In the genomic region with DNA sequence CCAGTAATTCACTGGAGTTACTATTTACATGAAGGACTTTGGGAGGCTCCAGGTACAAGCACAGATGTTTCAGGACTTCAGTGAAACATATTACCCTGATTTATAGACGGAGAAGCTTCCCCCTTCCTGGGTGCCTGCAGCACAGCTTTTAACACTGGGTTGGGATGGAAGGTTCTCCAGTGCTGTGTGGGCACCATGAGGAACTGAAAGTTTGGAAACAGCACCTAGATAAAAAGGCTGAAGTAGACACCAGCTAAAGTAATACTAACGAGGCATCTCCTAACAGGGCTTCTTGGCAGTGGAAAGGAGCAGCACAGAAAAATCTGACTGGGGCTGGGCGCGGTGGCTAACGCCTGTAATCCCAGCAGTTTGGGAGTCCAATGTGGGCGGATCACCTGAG, we compare ENCODE assay signal across 24 cellular contexts.
"Had no signal": no experiment of that assay in that cellular context is flagged by ENCODE, and none has a peak within 500 bp of the region (broad histone marks: within the 10 kb centered on the region; RNA-seq: fewer than 3 reads in every experiment).

No MANE protein-coding gene starts in this region.

- H3K27ac ChIP-seq: esophagus muscularis mucosa, foreskin keratinocyte, lower lobe of right lung had no signal

- H3K27ac Mint-ChIP-seq: activated CD4-positive, alpha-beta T cell treated with anti-CD3 and anti-CD28 coated beads, Interleukin-2, amount 10 ng/mL, durations not matched to agents 24 days and 14 days; activated naive CD4-positive, alpha-beta T cell treated with anti-CD3 and anti-CD28 coated beads, Interleukin-2, amount 50 U/mL, for 24 hours; activated naive CD8-positive, alpha-beta T cell treated with anti-CD3 and anti-CD28 coated beads, Interleukin-2, amount 50 U/mL, for 24 hours; activated T-helper 2 cell treated with anti-CD3 and anti-CD28 coated beads, Interferon-gamma antibody, Interleukin-2, Interleukin-4, amounts not matched to agents 10 μg/mL and 5 μg/mL and 100 μg/mL, durations not matched to agents 14 hours and 24 hours and 36 hours; nephron had no signal

- H3K4me1 ChIP-seq: foreskin keratinocyte, lower lobe of right lung had no signal

- H3K27me3 ChIP-seq: foreskin keratinocyte, stomach had no signal

- H3K36me3 Mint-ChIP-seq: activated naive CD4-positive, alpha-beta T cell treated with anti-CD3 and anti-CD28 coated beads, Interleukin-2, amount 50 U/mL, for 24 hours had no signal

- H3K9me3 ChIP-seq: esophagus muscularis mucosa, lower lobe of right lung, stomach, tibial artery had no signal

- H3K36me3 ChIP-seq: esophagus muscularis mucosa, lower lobe of right lung, stomach, tibial artery had no signal

- H3K4me3 Mint-ChIP-seq: activated CD4-positive, alpha-beta memory T cell treated with anti-CD3 and anti-CD28 coated beads, Interleukin-2, amount 10 ng/mL, durations not matched to agents 7 days and 5 days; activated CD4-positive, alpha-beta T cell treated with anti-CD3 and anti-CD28 coated beads, Interleukin-2, amount 10 ng/mL, durations not matched to agents 24 days and 14 days; activated naive CD4-positive, alpha-beta T cell treated with anti-CD3 and anti-CD28 coated beads, Interleukin-2, amount 50 U/mL, for 24 hours; activated naive CD8-positive, alpha-beta T cell treated with anti-CD3 and anti-CD28 coated beads, Interleukin-2, amount 50 U/mL, for 24 hours; activated T-cell treated with anti-CD3 and anti-CD28 coated beads, Interleukin-2, amount 50 U/mL, for 4 hours; nephron had no signal

- DNase-seq: activated CD4-positive, alpha-beta memory T cell treated with anti-CD3 and anti-CD28 coated beads, Interleukin-2, amount 10 ng/mL, durations not matched to agents 7 days and 5 days; activated CD4-positive, alpha-beta T cell treated with anti-CD3 and anti-CD28 coated beads, Interleukin-2, amount 10 ng/mL, durations not matched to agents 24 days and 14 days; activated CD4-positive, CD25-positive, alpha-beta regulatory T cell treated with anti-CD3 and anti-CD28 coated beads, Interleukin-2, amount 50 U/mL, for 72 hours; activated naive CD8-positive, alpha-beta T cell treated with anti-CD3 and anti-CD28 coated beads, Interleukin-2, amount 50 U/mL, for 24 hours; activated T-cell treated with anti-CD3 and anti-CD28 coated beads, Interleukin-2, amount 50 U/mL, for 4 hours; amygdala; caudate nucleus; foreskin keratinocyte; kidney glomerular epithelial cell; lower lobe of right lung; mesendoderm; posterior cingulate gyrus; right cardiac atrium; stimulated activated CD4-positive, alpha-beta T cell treated with anti-CD3 and anti-CD28 coated beads, Interleukin-15, amount 100 ng/mL, for 24 hours; stimulated activated CD4-positive, alpha-beta T cell treated with anti-CD3 and anti-CD28 coated beads, Interleukin-2, amount 100 ng/mL, for 24 hours; stimulated activated naive B cell treated with anti-CD40 and anti-IgM and Interleukin-4, amounts not matched to agents 10 μg/mL and 1 μg/mL and 100 μg/mL, for 72 hours; stomach; T-helper 9 cell; tibial artery had no signal

- H3K9me3 Mint-ChIP-seq: activated CD4-positive, alpha-beta T cell treated with anti-CD3 and anti-CD28 coated beads, Interleukin-2, amount 10 ng/mL, durations not matched to agents 24 days and 14 days; activated naive CD4-positive, alpha-beta T cell treated with anti-CD3 and anti-CD28 coated beads, Interleukin-2, amount 50 U/mL, for 24 hours; activated naive CD8-positive, alpha-beta T cell treated with anti-CD3 and anti-CD28 coated beads, Interleukin-2, amount 50 U/mL, for 24 hours; activated T-cell treated with anti-CD3 and anti-CD28 coated beads, Interleukin-2, amount 50 U/mL, for 4 hours; nephron; stimulated activated naive B cell treated with anti-CD40 and anti-IgM and Interleukin-4, amounts not matched to agents 10 μg/mL and 1 μg/mL and 100 μg/mL, for 72 hours had no signal

- H3K4me3 ChIP-seq: esophagus muscularis mucosa, lower lobe of right lung, stomach, tibial artery had no signal

- ATAC-seq: activated T-cell treated with anti-CD3 and anti-CD28 coated beads, Interleukin-2, amount 50 U/mL, for 4 hours; foreskin keratinocyte; left lobe of liver had no signal

- H3K4me1 Mint-ChIP-seq: activated naive CD4-positive, alpha-beta T cell treated with anti-CD3 and anti-CD28 coated beads, Interleukin-2, amount 50 U/mL, for 24 hours had no signal

- H3K27me3 Mint-ChIP-seq: activated CD4-positive, alpha-beta memory T cell treated with anti-CD3 and anti-CD28 coated beads, Interleukin-2, amount 10 ng/mL, durations not matched to agents 7 days and 5 days; activated CD4-positive, alpha-beta T cell treated with anti-CD3 and anti-CD28 coated beads, Interleukin-2, amount 10 ng/mL, durations not matched to agents 24 days and 14 days; activated naive CD8-positive, alpha-beta T cell treated with anti-CD3 and anti-CD28 coated beads, Interleukin-2, amount 50 U/mL, for 24 hours; stimulated activated naive B cell treated with anti-CD40 and anti-IgM and Interleukin-4, amounts not matched to agents 10 μg/mL and 1 μg/mL and 100 μg/mL, for 72 hours had no signal
